ENCODE assay signal across 12 cellular contexts in the genomic region with DNA sequence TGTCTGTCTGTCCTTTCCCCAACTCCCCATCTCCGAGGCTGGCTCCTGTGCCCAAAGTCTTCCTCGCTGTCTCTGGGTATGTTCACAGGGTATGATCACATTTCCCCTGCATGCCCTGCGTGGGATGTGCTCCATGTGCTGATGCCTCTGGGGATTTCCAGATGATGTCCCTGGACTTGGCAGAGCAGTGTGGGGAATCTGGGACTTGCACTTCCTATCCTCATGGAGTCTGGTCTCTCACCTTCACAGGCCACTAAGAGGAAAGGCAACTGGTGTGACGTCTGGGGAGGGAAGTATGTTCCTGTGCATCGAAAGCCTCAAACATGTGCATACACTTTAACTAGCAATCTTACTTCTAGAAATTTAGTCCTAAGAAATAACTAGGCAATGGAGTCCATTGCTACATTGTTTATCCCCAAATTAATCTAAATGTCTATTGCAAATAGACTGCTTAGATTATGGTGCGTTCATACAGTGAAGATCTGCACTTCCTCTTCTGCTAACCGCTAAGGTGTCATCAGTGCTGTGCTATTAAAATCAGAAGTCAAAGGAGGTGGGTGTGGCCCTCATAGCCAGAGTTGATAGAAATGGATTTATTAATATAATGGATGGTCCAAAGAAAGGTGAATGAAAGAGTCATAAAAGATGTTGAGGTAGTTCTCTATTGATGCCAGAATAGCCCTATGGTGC. TPM values are rescaled to one million over a fixed set of nuclear protein-coding genes. Genes with fewer than 3 reads are reported as not detected.
DNase-seq lines count a peak whose midpoint lies in the region; ATAC-seq and TF ChIP-seq lines count a peak whose summit lies in the region.
"Had no signal": no experiment of that assay in that cellular context is flagged by ENCODE, and none has a peak within 500 bp of the region (broad histone marks: within the 10 kb centered on the region; RNA-seq: fewer than 3 reads in every experiment).

No MANE protein-coding gene starts in this region.

- H3K36me3 ChIP-seq in left ventricle myocardium inferior (peaks cover 39% of the 10 kb centered on the region), endodermal cell (ENCODE audit: control insufficient read depth, insufficient read depth, low read length) (peaks cover 14% of the 10 kb centered on the region), trophoblast cell (ENCODE audit: control insufficient read depth in 1 of 2, insufficient read depth in 2 of 2, low read length in 2 of 2) (peaks cover 45 to 46% of the 10 kb centered on the region in 2 experiments)
- H3K36me3 ChIP-seq: BLaER1 treated with 17β-estradiol and CSF1 and Interleukin-3, amounts not matched to agents 10 nM and 100 nM had no signal

- no peak overlapping the region for H3K4me2 ChIP-seq in trophoblast cell (ENCODE audit: low read length)
- H3K4me2 ChIP-seq: BLaER1 treated with 17β-estradiol and CSF1 and Interleukin-3, amounts not matched to agents 10 nM and 100 nM had no signal

- no peak overlapping the region for H2AK5ac ChIP-seq in trophoblast cell (ENCODE audit: low read length)

- H2BK12ac ChIP-seq in trophoblast cell (ENCODE audit: low read length): no peak overlapping the region

- H3K4me1 ChIP-seq in left ventricle myocardium inferior (peaks cover 98% of the 10 kb centered on the region), endodermal cell (ENCODE audit: control insufficient read depth, insufficient read depth, low read length) (no peaks in the 10 kb centered on the region), trophoblast cell (ENCODE audit: control insufficient read depth in 1 of 2, insufficient read depth in 2 of 2, low read length in 2 of 2) (peaks cover 8 to 17% of the 10 kb centered on the region in 2 experiments)

- no peak overlapping the region for H2AFZ ChIP-seq in trophoblast cell (ENCODE audit: insufficient read depth, low read length, poor library complexity)

- H3K27ac Mint-ChIP-seq in endodermal cell: peak overlapping the region; percentile 48
- H3K27ac Mint-ChIP-seq: CD4-positive, CD25-positive, alpha-beta regulatory T cell had no signal

- H3K27me3 ChIP-seq in left ventricle myocardium inferior (ENCODE audit: low read depth) (no peaks in the 10 kb centered on the region), endodermal cell (ENCODE audit: control insufficient read depth, insufficient read depth, low read length, poor library complexity, severe bottlenecking) (no peaks in the 10 kb centered on the region), trophoblast cell (ENCODE audit: insufficient read depth, low read length) (no peaks in the 10 kb centered on the region)
- H3K27me3 ChIP-seq: BLaER1 treated with 17β-estradiol and CSF1 and Interleukin-3, amounts not matched to agents 10 nM and 100 nM had no signal

- H3K27me3 Mint-ChIP-seq in endodermal cell (ENCODE audit: insufficient read depth): no peaks in the 10 kb centered on the region

- DNase-seq in left ventricle myocardium inferior (no peak), left ventricle myocardium superior (no peak), RPMI7951 (ENCODE audit: low read depth) (peak; percentile 51), endodermal cell (no peak), trophoblast cell (peak in 1 of 2 donors; percentile 47), NCI-H446 (lab: John Stamatoyannopoulos, UW) (no peak), cortex of kidney (lab: John Stamatoyannopoulos, UW) (no peak)
- no peak for DNase-seq in stimulated activated CD4-positive, alpha-beta T cell treated with anti-CD3 and anti-CD28 coated beads, Interleukin-4, amount 100 ng/mL, for 4 hours
- DNase-seq: 8988T, GF-D8 had no signal

- H3K79me2 ChIP-seq in trophoblast cell (ENCODE audit: control insufficient read depth, insufficient read depth, low read length, poor library complexity): no peaks in the 10 kb centered on the region

- H3K4me3 Mint-ChIP-seq in endodermal cell: no peak overlapping the region
- H3K4me3 Mint-ChIP-seq: CD4-positive, CD25-positive, alpha-beta regulatory T cell had no signal

- no peak overlapping the region for H4K91ac ChIP-seq in trophoblast cell (ENCODE audit: low read depth, low read length)

- intact Hi-C loops in left ventricle myocardium inferior (cut with micrococcal nuclease) (no loop called here), left ventricle myocardium superior (cut with micrococcal nuclease) (no loop called here)

- H3K4ac ChIP-seq in trophoblast cell (ENCODE audit: low read depth, low read length): peak overlapping the region; percentile 14

- H3K9me3 ChIP-seq in left ventricle myocardium inferior (replicated peaks) (no peaks in the 10 kb centered on the region), endodermal cell (ENCODE audit: control insufficient read depth, low read length) (no peaks in the 10 kb centered on the region), trophoblast cell (ENCODE audit: insufficient read depth, low read depth, low read length) (no peaks in the 10 kb centered on the region)
- H3K9me3 ChIP-seq: BLaER1 treated with 17β-estradiol and CSF1 and Interleukin-3, amounts not matched to agents 10 nM and 100 nM had no signal

- H3K9ac ChIP-seq in endodermal cell (ENCODE audit: extremely low read depth, low read length, poor library complexity, severe bottlenecking) (no peak overlapping the region), trophoblast cell (ENCODE audit: low read length) (no peak overlapping the region)
- H3K9ac ChIP-seq: BLaER1 treated with 17β-estradiol and CSF1 and Interleukin-3, amounts not matched to agents 10 nM and 100 nM had no signal

- H4K8ac ChIP-seq in trophoblast cell (ENCODE audit: low read depth, low read length): peak overlapping the region; percentile 29

- TF ChIP-seq CTCF in left ventricle myocardium inferior (IDR thresholded peaks at IDR 0.05; ENCODE audit: borderline replicate concordance): no peak
- TF ChIP-seq CTCF in endodermal cell (conservative IDR thresholded peaks at IDR 0.05): no peak

- ATAC-seq in left ventricle myocardium superior: no peak

- no peak overlapping the region for H2BK120ac ChIP-seq in trophoblast cell (ENCODE audit: insufficient read depth, low read length, poor library complexity)

- no peak overlapping the region for H3K18ac ChIP-seq in trophoblast cell (ENCODE audit: low read length)

- peaks cover 2% of the 10 kb centered on the region for H3K79me1 ChIP-seq in trophoblast cell (ENCODE audit: low read length)

- no peaks in the 10 kb centered on the region for H3K9me3 Mint-ChIP-seq in endodermal cell
- H3K9me3 Mint-ChIP-seq: CD4-positive, CD25-positive, alpha-beta regulatory T cell had no signal

- WGBS in endodermal cell (ENCODE audit: insufficient coverage in 1 of 2, insufficient read length in 1 of 2), 2 experiments: 89 to 93% methylated on average over 2 to 6 of the region's 7 CpGs
- no CpG with 5 or more reads among the region's 7 CpGs for WGBS in trophoblast cell (ENCODE audit: extremely low coverage, insufficient coverage, insufficient read length)

- no peaks in the 10 kb centered on the region for H3K36me3 Mint-ChIP-seq in endodermal cell (ENCODE audit: low read depth)
- H3K36me3 Mint-ChIP-seq: CD4-positive, CD25-positive, alpha-beta regulatory T cell had no signal

- peak overlapping the region; percentile 86 for H3K27ac ChIP-seq in left ventricle myocardium inferior (replicated peaks)
- H3K27ac ChIP-seq in endodermal cell (ENCODE audit: low read depth, low read length): no peak overlapping the region
- no peak overlapping the region for H3K27ac ChIP-seq in trophoblast cell (ENCODE audit: low read depth, low read length)
- H3K27ac ChIP-seq: BLaER1 treated with 17β-estradiol and CSF1 and Interleukin-3, amounts not matched to agents 10 nM and 100 nM had no signal

- no peak overlapping the region for H3K14ac ChIP-seq in trophoblast cell (ENCODE audit: low read length)

- H2BK5ac ChIP-seq in trophoblast cell (ENCODE audit: low read depth, low read length, poor library complexity): no peak overlapping the region

- H3K4me1 Mint-ChIP-seq in endodermal cell: peaks cover 25% of the 10 kb centered on the region
- H3K4me1 Mint-ChIP-seq: CD4-positive, CD25-positive, alpha-beta regulatory T cell had no signal

- no peak overlapping the region for H3K4me3 ChIP-seq in left ventricle myocardium inferior
- no peak overlapping the region for H3K4me3 ChIP-seq in endodermal cell (ENCODE audit: low read length)
- H3K4me3 ChIP-seq in trophoblast cell (ENCODE audit: low read depth, low read length): no peak overlapping the region
- H3K4me3 ChIP-seq: BLaER1 treated with 17β-estradiol and CSF1 and Interleukin-3, amounts not matched to agents 10 nM and 100 nM had no signal

- H3K23ac ChIP-seq in trophoblast cell (ENCODE audit: low read length): no peak overlapping the region

- H4K12ac ChIP-seq in trophoblast cell (ENCODE audit: low read depth, low read length): no peak overlapping the region

RNA-seq across cellular contexts. Expression of gene TIMP3, which starts 20.8 kb away (rescaled TPM):
- total RNA-seq in left ventricle myocardium inferior (250 TPM), left ventricle myocardium superior (256 TPM), endodermal cell (10 to 100 TPM in 1 of 2 donors, 1 to 10 TPM in 1; 6.3 to 17.1 TPM)
- total RNA-seq in RPMI7951 (2014; rRNA removed; shearing (Covaris generic)): 544 and 593 TPM in 2 replicates
- polyA plus RNA-seq in endodermal cell (2013, experiment 1 of 2): 20.9 TPM
- polyA plus RNA-seq in endodermal cell (2013, experiment 2 of 2): 21.2 TPM
- 973 and 1,084 TPM in 2 replicates for polyA plus RNA-seq in trophoblast cell (2013)
- polyA plus RNA-seq: CD4-positive, CD25-positive, alpha-beta regulatory T cell had no signal

Comparison
In these comparisons a context has a peak if more than half of its experiments do, and no peak if none do; other contexts are left out.
1. RNA of gene TIMP3, which starts 20.8 kb away (total RNA-seq): 544 to 593 TPM in RPMI7951, 256 TPM in left ventricle myocardium superior (single experiment) and 250 TPM in left ventricle myocardium inferior (single experiment); 6.3 to 17.1 TPM in endodermal cell; every median in the first group is over 10 times any median in the second.